ENCODE assay signal across 3 cellular contexts in the genomic region with DNA sequence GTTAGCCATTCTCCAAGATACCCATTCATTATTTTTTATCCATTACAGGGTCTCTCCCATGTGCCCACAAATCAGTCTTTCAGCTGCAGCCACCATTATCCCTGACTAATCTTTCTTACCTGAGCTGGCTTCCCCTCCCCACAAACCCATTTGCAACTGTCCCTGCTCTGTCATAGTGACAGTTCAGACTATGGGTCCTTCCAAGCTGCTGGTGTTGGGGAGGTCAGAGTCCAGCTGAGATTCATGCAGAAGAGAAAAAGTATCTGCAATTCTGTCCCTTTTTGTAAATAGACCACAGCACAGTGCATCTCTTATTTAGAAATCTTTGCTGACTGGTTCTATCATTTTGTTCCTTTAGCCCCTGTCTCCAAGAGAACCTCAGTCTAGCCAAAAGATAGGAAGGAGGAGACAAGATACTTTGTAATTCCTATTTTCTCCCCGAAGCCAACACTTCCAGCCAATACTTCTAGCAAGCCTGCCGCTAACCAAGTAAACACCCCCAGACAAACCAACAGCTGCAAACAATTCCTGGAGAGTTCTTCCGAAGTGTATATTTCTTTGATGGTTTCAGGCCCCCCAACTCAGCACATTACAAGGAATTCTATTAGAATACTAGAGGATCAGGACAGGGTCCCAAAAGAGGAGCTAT.
TF ChIP-seq lines count a peak whose summit lies in the region.

No MANE protein-coding gene starts in this region.

TF ChIP-seq in IMR-90, 13 proteins besides CTCF, POLR2A, EP300 and RAD21:
- TF ChIP-seq BHLHE40 (IDR thresholded peaks at IDR 0.05; ENCODE audit: low read depth, low read length) (no peak), SMC3 (IDR thresholded peaks at IDR 0.05; ENCODE audit: low read depth, low read length) (no peak), MAFK (IDR thresholded peaks at IDR 0.05; ENCODE audit: low read depth, low read length) (no peak)

TF ChIP-seq in H1, 55 proteins besides CTCF, POLR2A, EP300 and RAD21:
- TF ChIP-seq TBP (IDR thresholded peaks at IDR 0.05; ENCODE audit: low read depth, low read length) (no peak), CTBP2 (IDR thresholded peaks at IDR 0.05; ENCODE audit: borderline replicate concordance, insufficient read depth, insufficient read length, low read length) (no peak), HDAC2 (IDR thresholded peaks at IDR 0.05; ENCODE audit: borderline replicate concordance in 1 of 2, low read depth in 2 of 2, low read length in 2 of 2) (no peak)
TF ChIP-seq in H1: peak in this region for 0.

TF ChIP-seq in HepG2, 621 proteins besides CTCF, POLR2A, EP300 and RAD21:
- TF ChIP-seq, protein P1, sequence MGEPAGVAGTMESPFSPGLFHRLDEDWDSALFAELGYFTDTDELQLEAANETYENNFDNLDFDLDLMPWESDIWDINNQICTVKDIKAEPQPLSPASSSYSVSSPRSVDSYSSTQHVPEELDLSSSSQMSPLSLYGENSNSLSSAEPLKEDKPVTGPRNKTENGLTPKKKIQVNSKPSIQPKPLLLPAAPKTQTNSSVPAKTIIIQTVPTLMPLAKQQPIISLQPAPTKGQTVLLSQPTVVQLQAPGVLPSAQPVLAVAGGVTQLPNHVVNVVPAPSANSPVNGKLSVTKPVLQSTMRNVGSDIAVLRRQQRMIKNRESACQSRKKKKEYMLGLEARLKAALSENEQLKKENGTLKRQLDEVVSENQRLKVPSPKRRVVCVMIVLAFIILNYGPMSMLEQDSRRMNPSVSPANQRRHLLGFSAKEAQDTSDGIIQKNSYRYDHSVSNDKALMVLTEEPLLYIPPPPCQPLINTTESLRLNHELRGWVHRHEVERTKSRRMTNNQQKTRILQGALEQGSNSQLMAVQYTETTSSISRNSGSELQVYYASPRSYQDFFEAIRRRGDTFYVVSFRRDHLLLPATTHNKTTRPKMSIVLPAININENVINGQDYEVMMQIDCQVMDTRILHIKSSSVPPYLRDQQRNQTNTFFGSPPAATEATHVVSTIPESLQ (CRISPR knock-in tag; conservative IDR thresholded peaks at IDR 0.05): no peak
- TF ChIP-seq, protein P2, sequence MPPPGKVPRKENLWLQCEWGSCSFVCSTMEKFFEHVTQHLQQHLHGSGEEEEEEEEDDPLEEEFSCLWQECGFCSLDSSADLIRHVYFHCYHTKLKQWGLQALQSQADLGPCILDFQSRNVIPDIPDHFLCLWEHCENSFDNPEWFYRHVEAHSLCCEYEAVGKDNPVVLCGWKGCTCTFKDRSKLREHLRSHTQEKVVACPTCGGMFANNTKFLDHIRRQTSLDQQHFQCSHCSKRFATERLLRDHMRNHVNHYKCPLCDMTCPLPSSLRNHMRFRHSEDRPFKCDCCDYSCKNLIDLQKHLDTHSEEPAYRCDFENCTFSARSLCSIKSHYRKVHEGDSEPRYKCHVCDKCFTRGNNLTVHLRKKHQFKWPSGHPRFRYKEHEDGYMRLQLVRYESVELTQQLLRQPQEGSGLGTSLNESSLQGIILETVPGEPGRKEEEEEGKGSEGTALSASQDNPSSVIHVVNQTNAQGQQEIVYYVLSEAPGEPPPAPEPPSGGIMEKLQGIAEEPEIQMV (CRISPR knock-in tag; IDR thresholded peaks at IDR 0.05; ENCODE audit: low read depth): no peak
- TF ChIP-seq, protein P3, sequence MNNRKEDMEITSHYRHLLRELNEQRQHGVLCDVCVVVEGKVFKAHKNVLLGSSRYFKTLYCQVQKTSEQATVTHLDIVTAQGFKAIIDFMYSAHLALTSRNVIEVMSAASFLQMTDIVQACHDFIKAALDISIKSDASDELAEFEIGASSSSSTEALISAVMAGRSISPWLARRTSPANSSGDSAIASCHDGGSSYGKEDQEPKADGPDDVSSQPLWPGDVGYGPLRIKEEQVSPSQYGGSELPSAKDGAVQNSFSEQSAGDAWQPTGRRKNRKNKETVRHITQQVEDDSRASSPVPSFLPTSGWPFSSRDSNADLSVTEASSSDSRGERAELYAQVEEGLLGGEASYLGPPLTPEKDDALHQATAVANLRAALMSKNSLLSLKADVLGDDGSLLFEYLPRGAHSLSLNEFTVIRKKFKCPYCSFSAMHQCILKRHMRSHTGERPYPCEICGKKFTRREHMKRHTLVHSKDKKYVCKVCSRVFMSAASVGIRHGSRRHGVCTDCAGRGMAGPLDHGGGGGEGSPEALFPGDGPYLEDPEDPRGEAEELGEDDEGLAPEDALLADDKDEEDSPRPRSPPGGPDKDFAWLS (CRISPR knock-in tag; IDR thresholded peaks at IDR 0.05; ENCODE audit: borderline replicate concordance): no peak
- no peak for TF ChIP-seq ZNF143 (CRISPR knock-in tag; IDR thresholded peaks at IDR 0.05)
- TF ChIP-seq, protein P4, sequence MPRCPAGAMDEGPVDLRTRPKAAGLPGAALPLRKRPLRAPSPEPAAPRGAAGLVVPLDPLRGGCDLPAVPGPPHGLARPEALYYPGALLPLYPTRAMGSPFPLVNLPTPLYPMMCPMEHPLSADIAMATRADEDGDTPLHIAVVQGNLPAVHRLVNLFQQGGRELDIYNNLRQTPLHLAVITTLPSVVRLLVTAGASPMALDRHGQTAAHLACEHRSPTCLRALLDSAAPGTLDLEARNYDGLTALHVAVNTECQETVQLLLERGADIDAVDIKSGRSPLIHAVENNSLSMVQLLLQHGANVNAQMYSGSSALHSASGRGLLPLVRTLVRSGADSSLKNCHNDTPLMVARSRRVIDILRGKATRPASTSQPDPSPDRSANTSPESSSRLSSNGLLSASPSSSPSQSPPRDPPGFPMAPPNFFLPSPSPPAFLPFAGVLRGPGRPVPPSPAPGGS (CRISPR knock-in tag; IDR thresholded peaks at IDR 0.05): no peak
- TF ChIP-seq, protein P5, sequence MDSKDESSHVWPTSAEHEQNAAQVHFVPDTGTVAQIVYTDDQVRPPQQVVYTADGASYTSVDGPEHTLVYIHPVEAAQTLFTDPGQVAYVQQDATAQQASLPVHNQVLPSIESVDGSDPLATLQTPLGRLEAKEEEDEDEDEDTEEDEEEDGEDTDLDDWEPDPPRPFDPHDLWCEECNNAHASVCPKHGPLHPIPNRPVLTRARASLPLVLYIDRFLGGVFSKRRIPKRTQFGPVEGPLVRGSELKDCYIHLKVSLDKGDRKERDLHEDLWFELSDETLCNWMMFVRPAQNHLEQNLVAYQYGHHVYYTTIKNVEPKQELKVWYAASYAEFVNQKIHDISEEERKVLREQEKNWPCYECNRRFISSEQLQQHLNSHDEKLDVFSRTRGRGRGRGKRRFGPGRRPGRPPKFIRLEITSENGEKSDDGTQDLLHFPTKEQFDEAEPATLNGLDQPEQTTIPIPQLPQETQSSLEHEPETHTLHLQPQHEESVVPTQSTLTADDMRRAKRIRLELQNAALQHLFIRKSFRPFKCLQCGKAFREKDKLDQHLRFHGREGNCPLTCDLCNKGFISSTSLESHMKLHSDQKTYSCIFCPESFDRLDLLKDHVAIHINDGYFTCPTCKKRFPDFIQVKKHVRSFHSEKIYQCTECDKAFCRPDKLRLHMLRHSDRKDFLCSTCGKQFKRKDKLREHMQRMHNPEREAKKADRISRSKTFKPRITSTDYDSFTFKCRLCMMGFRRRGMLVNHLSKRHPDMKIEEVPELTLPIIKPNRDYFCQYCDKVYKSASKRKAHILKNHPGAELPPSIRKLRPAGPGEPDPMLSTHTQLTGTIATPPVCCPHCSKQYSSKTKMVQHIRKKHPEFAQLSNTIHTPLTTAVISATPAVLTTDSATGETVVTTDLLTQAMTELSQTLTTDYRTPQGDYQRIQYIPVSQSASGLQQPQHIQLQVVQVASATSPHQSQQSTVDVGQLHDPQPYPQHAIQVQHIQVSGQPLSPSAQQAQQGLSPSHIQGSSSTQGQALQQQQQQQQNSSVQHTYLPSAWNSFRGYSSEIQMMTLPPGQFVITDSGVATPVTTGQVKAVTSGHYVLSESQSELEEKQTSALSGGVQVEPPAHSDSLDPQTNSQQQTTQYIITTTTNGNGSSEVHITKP (CRISPR knock-in tag; IDR thresholded peaks at IDR 0.05; ENCODE audit: low read depth): peak; percentile 58; the same call in 1 of the 2 replicates
